27 cellular contexts compared by ENCODE assay signal in genomic region chr12:84046869-84047268, GRCh38.
"Had no signal": no experiment of that assay in that cellular context is flagged by ENCODE, and none has a peak within 500 bp of the region (broad histone marks: within the 10 kb centered on the region; RNA-seq: fewer than 3 reads in every experiment).

No MANE protein-coding gene starts in this region.

- H3K9ac ChIP-seq: neural progenitor cell, parathyroid adenoma had no signal

- H3K27ac ChIP-seq: colonic mucosa, esophagus muscularis mucosa, gastrocnemius medialis, neural progenitor cell, parathyroid adenoma, right atrium auricular region, stomach, thyroid gland had no signal

- H3K79me2 ChIP-seq: parathyroid adenoma had no signal

- H3K36me3 Mint-ChIP-seq: naive thymus-derived CD4-positive, alpha-beta T cell; neural progenitor cell; stimulated activated effector memory CD8-positive, alpha-beta T cell treated with anti-CD3 and anti-CD28 coated beads, Interleukin-12 subunit alpha, Interleukin-12 subunit beta, amount 100 ng/mL, for 72 hours; type B pancreatic cell had no signal

- DNase-seq: colonic mucosa; effector memory CD4-positive, alpha-beta T cell; gastrocnemius medialis; head of caudate nucleus; kidney; mesenchymal stem cell; midbrain; naive thymus-derived CD4-positive, alpha-beta T cell; stimulated activated CD4-positive, alpha-beta T cell treated with anti-CD3 and anti-CD28 coated beads, Interleukin-12 subunit alpha, Interleukin-12 subunit beta, amount 100 ng/mL, for 4 hours; stimulated activated CD4-positive, alpha-beta T cell treated with anti-CD3 and anti-CD28 coated beads, Interleukin-1b, Interleukin-23, amount 100 ng/mL, for 48 hours; stimulated activated CD4-positive, alpha-beta T cell treated with anti-CD3 and anti-CD28 coated beads, Interleukin-4, amount 100 ng/mL, for 1 hour; stimulated activated naive CD4-positive, alpha-beta T cell treated with Interleukin-2 at 50 U/mL for 16 hours; stomach; thyroid gland had no signal

- H3K27ac Mint-ChIP-seq: dendritic cell treated with granulocyte-macrophage colony-stimulating factor and Interleukin-4, amounts not matched to agents 40 ng/mL and 50 ng/mL, for 4 days; naive thymus-derived CD4-positive, alpha-beta T cell; nephron; neural progenitor cell; progenitor cell of endocrine pancreas; stimulated activated effector memory CD8-positive, alpha-beta T cell treated with anti-CD3 and anti-CD28 coated beads, Interleukin-12 subunit alpha, Interleukin-12 subunit beta, amount 100 ng/mL, for 72 hours; type B pancreatic cell had no signal

- H2AFZ ChIP-seq: neural progenitor cell, parathyroid adenoma had no signal

- H3K9me3 Mint-ChIP-seq: dendritic cell treated with granulocyte-macrophage colony-stimulating factor and Interleukin-4, amounts not matched to agents 40 ng/mL and 50 ng/mL, for 4 days; nephron; neural progenitor cell; stimulated activated effector memory CD8-positive, alpha-beta T cell treated with anti-CD3 and anti-CD28 coated beads, Interleukin-12 subunit alpha, Interleukin-12 subunit beta, amount 100 ng/mL, for 72 hours; type B pancreatic cell had no signal

- H3K4me3 ChIP-seq: colonic mucosa, esophagus muscularis mucosa, gastrocnemius medialis, lung, neural progenitor cell, right atrium auricular region, smooth muscle cell, stomach, thyroid gland had no signal

- H3K4me1 Mint-ChIP-seq: naive thymus-derived CD4-positive, alpha-beta T cell; nephron; neural progenitor cell; stimulated activated effector memory CD8-positive, alpha-beta T cell treated with anti-CD3 and anti-CD28 coated beads, Interleukin-12 subunit alpha, Interleukin-12 subunit beta, amount 100 ng/mL, for 72 hours had no signal

- H3K4me1 ChIP-seq: colonic mucosa, esophagus muscularis mucosa, gastrocnemius medialis, neural progenitor cell, parathyroid adenoma, right atrium auricular region, stomach, thyroid gland had no signal

- H3K27me3 ChIP-seq: colonic mucosa, esophagus muscularis mucosa, gastrocnemius medialis, neural progenitor cell, right atrium auricular region, stomach, thyroid gland had no signal

- H3K27me3 Mint-ChIP-seq: dendritic cell treated with granulocyte-macrophage colony-stimulating factor and Interleukin-4, amounts not matched to agents 40 ng/mL and 50 ng/mL, for 4 days; naive thymus-derived CD4-positive, alpha-beta T cell; type B pancreatic cell had no signal

- H3K9me3 ChIP-seq: colonic mucosa, esophagus muscularis mucosa, gastrocnemius medialis, right atrium auricular region, thyroid gland had no signal

- H3K36me3 ChIP-seq: colonic mucosa, esophagus muscularis mucosa, gastrocnemius medialis, neural progenitor cell, right atrium auricular region, stomach, thyroid gland had no signal

- ATAC-seq: gastrocnemius medialis; left lobe of liver; naive thymus-derived CD4-positive, alpha-beta T cell; sciatic nerve; stimulated activated effector memory CD8-positive, alpha-beta T cell treated with anti-CD3 and anti-CD28 coated beads, Interleukin-12 subunit alpha, Interleukin-12 subunit beta, amount 100 ng/mL, for 72 hours had no signal

- H3K4me2 ChIP-seq: neural progenitor cell, smooth muscle cell had no signal

- H3K4me3 Mint-ChIP-seq: dendritic cell treated with granulocyte-macrophage colony-stimulating factor and Interleukin-4, amounts not matched to agents 40 ng/mL and 50 ng/mL, for 4 days; naive thymus-derived CD4-positive, alpha-beta T cell; nephron; neural progenitor cell; stimulated activated effector memory CD8-positive, alpha-beta T cell treated with anti-CD3 and anti-CD28 coated beads, Interleukin-12 subunit alpha, Interleukin-12 subunit beta, amount 100 ng/mL, for 72 hours; type B pancreatic cell had no signal
